Comparison of ENCODE assay signal across 22 cellular contexts in the genomic region with DNA sequence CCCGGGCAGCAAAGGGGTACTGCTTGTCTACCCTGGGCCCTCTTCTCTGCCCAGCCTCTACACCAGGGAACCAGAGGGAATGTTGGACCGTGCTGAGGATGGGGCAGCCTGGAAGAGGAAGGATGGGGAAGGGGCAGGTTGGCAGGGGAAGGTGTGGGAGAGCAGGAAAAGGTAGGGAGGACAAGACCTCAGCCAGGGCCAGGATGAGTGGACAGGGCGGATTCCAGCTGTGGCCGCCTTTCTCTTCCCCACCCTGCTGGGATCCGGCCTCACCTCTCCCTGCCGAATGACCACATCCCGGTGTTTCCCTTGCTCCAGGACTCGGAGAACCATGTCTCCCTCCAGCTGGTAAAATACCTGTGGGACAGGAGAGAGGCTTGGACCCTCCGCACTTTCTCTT. TPM values are rescaled to one million over a fixed set of nuclear protein-coding genes. Genes with fewer than 3 reads are reported as not detected.
A peak's percentile ranks its signal among the peaks of the same experiment; 100 is the strongest.
DNase-seq lines count a peak whose midpoint lies in the region; ATAC-seq, FAIRE-seq and TF ChIP-seq lines count a peak whose summit lies in the region.
"Had no signal": no experiment of that assay in that cellular context is flagged by ENCODE, and none has a peak within 500 bp of the region (broad histone marks: within the 10 kb centered on the region; RNA-seq: fewer than 3 reads in every experiment).

No MANE protein-coding gene starts in this region.

- POLR2A ChIA-PET in HepG2 (lab: Yijun Ruan, JAX) (interaction anchor here (1.5 kb wide), 1 partner anchor 10 kb away, joined by 18 read pairs; the partner anchor contains the start of gene HAAO), A673 (lab: Charles Lee; ENCODE audit: low non-redundant PET) (no interaction called here)

- H3K4me2 ChIP-seq in HepG2 (ENCODE audit: low read depth, low read length) = no peak overlapping the region
- H3K4me2 ChIP-seq in neuronal stem cell (ENCODE audit: insufficient read depth, low read length, poor library complexity, severe bottlenecking) = no peak overlapping the region
- H3K4me2 ChIP-seq: A549 had no signal

- H3K14ac ChIP-seq in neuronal stem cell (ENCODE audit: low read length) = no peak overlapping the region

- H3K9me3 ChIP-seq in HepG2 (ENCODE audit: low read length) = peaks cover 9% of the 10 kb centered on the region
- H3K9me3 ChIP-seq in right lobe of liver = no peaks in the 10 kb centered on the region
- H3K9me3 ChIP-seq in neuronal stem cell (replicated peaks in 1 of 2; ENCODE audit: control insufficient read depth in 2 of 2, insufficient read depth in 1 of 2, low read depth in 1 of 2, low read length in 2 of 2) = peaks cover 2 to 6% of the 10 kb centered on the region in 2 donors
- H3K9me3 ChIP-seq in A673 (ENCODE audit: low read depth, low read length, poor library complexity, severe bottlenecking) = no peaks in the 10 kb centered on the region

- no peaks in the 10 kb centered on the region for H3K79me1 ChIP-seq in neuronal stem cell (ENCODE audit: low read depth, low read length)

- H3K9me3 Mint-ChIP-seq in activated naive CD4-positive, alpha-beta T cell treated with anti-CD3 and anti-CD28 coated beads, Interleukin-2, amount 50 U/mL, for 72 hours = no peaks in the 10 kb centered on the region

- no peak overlapping the region for H3K27ac Mint-ChIP-seq in activated naive CD4-positive, alpha-beta T cell treated with anti-CD3 and anti-CD28 coated beads, Interleukin-2, amount 50 U/mL, for 72 hours
- H3K27ac Mint-ChIP-seq: CD4-positive, alpha-beta memory T cell; H9 had no signal

- TF ChIP-seq POLR2A in HepG2 (IDR thresholded peaks at IDR 0.05; ENCODE audit: insufficient read depth in 1 of 2, low read depth in 2 of 2, low read length in 2 of 2) (no peak), right lobe of liver (IDR thresholded peaks at IDR 0.05) (no peak)

- peak overlapping the region; percentile 27 for H2BK15ac ChIP-seq in neuronal stem cell (ENCODE audit: low read length)

- no peaks in the 10 kb centered on the region for H4K20me1 ChIP-seq in HepG2 (ENCODE audit: insufficient read depth, low read length)

- H2BK120ac ChIP-seq in neuronal stem cell (ENCODE audit: low read depth, low read length) = no peak overlapping the region

- H2BK5ac ChIP-seq in neuronal stem cell (ENCODE audit: low read length) = peak overlapping the region; percentile 18

- no peak overlapping the region for H3K23ac ChIP-seq in neuronal stem cell (ENCODE audit: low read depth, low read length, poor library complexity)

- H3K27me3 ChIP-seq in HepG2 (ENCODE audit: control insufficient read depth in 1 of 2, insufficient read depth in 2 of 2, low read length in 2 of 2) = no peaks in the 10 kb centered on the region
- no peaks in the 10 kb centered on the region for H3K27me3 ChIP-seq in right lobe of liver
- H3K27me3 ChIP-seq in neuronal stem cell (ENCODE audit: control insufficient read depth in 3 of 3, insufficient read depth in 3 of 3, low read depth in 1 of 3, low read length in 3 of 3) = no peaks in the 10 kb centered on the region
- no peaks in the 10 kb centered on the region for H3K27me3 ChIP-seq in A673 (replicated peaks; ENCODE audit: insufficient read depth, low read depth, low read length, poor library complexity)

- no peaks in the 10 kb centered on the region for H3K79me2 ChIP-seq in HepG2 (ENCODE audit: insufficient read depth, low read length)

- H3K36me3 ChIP-seq in HepG2 (replicated peaks in 1 of 2; ENCODE audit: control insufficient read depth in 1 of 2, insufficient read depth in 2 of 2, low read length in 2 of 2) (peaks cover 3 to 18% of the 10 kb centered on the region in 2 experiments), right lobe of liver (peaks cover 0 to 26% (median 0%) of the 10 kb centered on the region in 4 donors), neuronal stem cell (replicated peaks in 1 of 2; ENCODE audit: control insufficient read depth in 2 of 2, insufficient read depth in 2 of 2, low read length in 2 of 2) (no peaks in the 10 kb centered on the region), A673 (ENCODE audit: insufficient read depth, low read length, poor library complexity, severe bottlenecking) (no peaks in the 10 kb centered on the region)

- H3K4me1 ChIP-seq in HepG2 (ENCODE audit: insufficient read depth, low read length) = peaks cover 49% of the 10 kb centered on the region
- peaks cover 0 to 48% (median 20%) of the 10 kb centered on the region in 4 donors for H3K4me1 ChIP-seq in right lobe of liver
- peaks cover 7 to 10% of the 10 kb centered on the region in 2 donors for H3K4me1 ChIP-seq in neuronal stem cell (ENCODE audit: control insufficient read depth in 2 of 2, insufficient read depth in 1 of 2, low read depth in 1 of 2, low read length in 2 of 2)
- H3K4me1 ChIP-seq in A673 (ENCODE audit: insufficient read depth, low read length, poor library complexity, severe bottlenecking) = no peaks in the 10 kb centered on the region
- H3K4me1 ChIP-seq: A549 had no signal

- no peak for TF ChIP-seq RAD21 in HepG2 (CRISPR knock-in tag; IDR thresholded peaks at IDR 0.05)

- H3K9ac ChIP-seq in HepG2 (ENCODE audit: insufficient read depth, low read depth, low read length) = no peak overlapping the region
- no peak overlapping the region for H3K9ac ChIP-seq in neuronal stem cell (ENCODE audit: low read depth, low read length, poor library complexity)
- H3K9ac ChIP-seq: GM23248 had no signal

- WGBS in HepG2 (ENCODE audit: low lambda C conversion rate) = 95% methylated on average over 9 of the region's 9 CpGs
- WGBS in right lobe of liver (ENCODE audit: insufficient coverage, low coverage, low lambda C conversion rate, missing lambda C conversion rate) = 0% methylated on average over 1 of the region's 9 CpGs
- no CpG with 5 or more reads among the region's 9 CpGs for WGBS in neuronal stem cell (ENCODE audit: extremely low coverage in 2 of 2, insufficient read length in 2 of 2, insufficient replicate concordance in 1 of 2), 2 donors

- CTCF ChIA-PET in HepG2 (lab: Yijun Ruan, JAX; ENCODE audit: low intra/inter-chr PET ratio, low total read pairs) = no interaction called here
- CTCF ChIA-PET in A673 (lab: Charles Lee) = no interaction called here

- BruUV-seq in HepG2 (replicated peaks; lab: Mats Ljungman, UMichigan) (no TSS peak), A673 (replicated peaks; lab: Mats Ljungman, UMichigan) (no TSS peak)

- H3K4me3 ChIP-seq in HepG2 (replicated peaks in 1 of 3; ENCODE audit: insufficient read depth in 1 of 3, low read depth in 2 of 3, low read length in 3 of 3) (no peak overlapping the region), right lobe of liver (no peak overlapping the region), neuronal stem cell (ENCODE audit: low read length in 2 of 2) (no peak overlapping the region), A673 (ENCODE audit: low read depth, low read length, poor library complexity, severe bottlenecking) (no peak overlapping the region)
- H3K4me3 ChIP-seq: A549, GM23248 had no signal

- no peak for FAIRE-seq in HepG2 (lab: Jason Lieb, UNC)
- FAIRE-seq: A549, G401.6, GM12892, GM19239 had no signal

- intact Hi-C loops in HepG2 (cut with micrococcal nuclease; ENCODE audit: unreplicated experiment) (no loop called here), right lobe of liver (cut with DNase I) (no loop called here), A673 (cut with micrococcal nuclease; ENCODE audit: unreplicated experiment) (no loop called here)

- TF ChIP-seq CTCF in HepG2 (CRISPR knock-in tag; IDR thresholded peaks at IDR 0.05) = no peak
- TF ChIP-seq CTCF in right lobe of liver (IDR thresholded peaks at IDR 0.05) = no peak
- no peak for TF ChIP-seq CTCF in A673 (conservative IDR thresholded peaks at IDR 0.05; ENCODE audit: low read depth, low read length)

- no peak for ATAC-seq in HepG2
- no peak for ATAC-seq in right lobe of liver
- ATAC-seq in activated naive CD4-positive, alpha-beta T cell treated with anti-CD3 and anti-CD28 coated beads, Interleukin-2, amount 50 U/mL, for 72 hours = no peak
- ATAC-seq: A549, HCT116 had no signal

- peak overlapping the region; percentile 40 for H2AK5ac ChIP-seq in neuronal stem cell (ENCODE audit: low read depth, low read length)

- DNase-seq in HepG2 (ENCODE audit: low spot score) (no peak), right lobe of liver (no peak), islet precursor cell (peak; percentile 36), neuronal stem cell (ENCODE audit: low spot score) (no peak), A673 (ENCODE audit: low spot score) (no peak), mesenteric fat pad (ENCODE audit: low spot score) (no peak)
- no peak for DNase-seq in activated naive CD4-positive, alpha-beta T cell treated with anti-CD3 and anti-CD28 coated beads, Interleukin-2, amount 50 U/mL, for 72 hours (ENCODE audit: low spot score in 2 of 2)
- DNase-seq: 8988T; C1 segment of cervical spinal cord; CD4-positive, alpha-beta memory T cell; COR-L47; DMS153; DND-41; GM23248; H9 had no signal

- H4K91ac ChIP-seq in neuronal stem cell (ENCODE audit: low read depth, low read length, poor library complexity) = no peak overlapping the region

- in situ Hi-C loops in HepG2 (cut with HindIII; ENCODE audit: extremely low pct_ligation_motif_present, low pct_unique_long_range_greater_than_20kb) = no loop called here

- peaks cover 0 to 6% of the 10 kb centered on the region in 2 donors for H3K36me3 Mint-ChIP-seq in activated naive CD4-positive, alpha-beta T cell treated with anti-CD3 and anti-CD28 coated beads, Interleukin-2, amount 50 U/mL, for 72 hours

- H3K27ac ChIP-seq in HepG2 (ENCODE audit: extremely low read length, insufficient read depth, low read length) (no peak overlapping the region), right lobe of liver (peak overlapping the region in 1 of 3 donors; percentile 33), neuronal stem cell (replicated peaks; ENCODE audit: low read length) (no peak overlapping the region), A673 (ENCODE audit: low read depth, low read length, poor library complexity, severe bottlenecking) (no peak overlapping the region)
- H3K27ac ChIP-seq: A549, GM23248 had no signal

- no peak overlapping the region for H4K8ac ChIP-seq in neuronal stem cell (ENCODE audit: low read depth, low read length)

- no peak overlapping the region for H2AFZ ChIP-seq in HepG2 (ENCODE audit: low read length)
- H2AFZ ChIP-seq in neuronal stem cell (ENCODE audit: low read length) = no peak overlapping the region
- H2AFZ ChIP-seq: GM23248 had no signal

- no peak overlapping the region for H3K4ac ChIP-seq in neuronal stem cell (ENCODE audit: low read length)

- no peak overlapping the region for H3K18ac ChIP-seq in neuronal stem cell (ENCODE audit: low read length)

- TF ChIP-seq EP300 in HepG2 (IDR thresholded peaks at IDR 0.05; ENCODE audit: low read depth in 2 of 2, low read length in 2 of 2) (no peak), HepG2 (CRISPR knock-in tag; IDR thresholded peaks at IDR 0.05; ENCODE audit: borderline replicate concordance) (no peak)

- H2BK12ac ChIP-seq in neuronal stem cell (ENCODE audit: low read length) = no peak overlapping the region

RNA-seq across cellular contexts. Expression of gene HAAO, which starts 8.9 kb away (rescaled TPM):
- total RNA-seq in HepG2 (2016; rRNA removed; fragmentation: Illumina TruSeq; extraction: Trizol) = 34.1 and 42.7 TPM in 2 replicates
- total RNA-seq in HepG2 (2016; cell fraction: cytosol; rRNA removed; fragmentation: Illumina TruSeq; extraction: Trizol; ENCODE audit: low read depth) = 15.3 and 15.6 TPM in 2 replicates
- 29.0 and 39.0 TPM in 2 replicates for total RNA-seq in HepG2 (2016; cell fraction: insoluble cytoplasmic fraction; rRNA removed; fragmentation: Illumina TruSeq; extraction: Trizol)
- total RNA-seq in HepG2 (2016; cell fraction: membrane; rRNA removed; fragmentation: Illumina TruSeq; extraction: Trizol) = 16.2 and 18.8 TPM in 2 replicates
- total RNA-seq in HepG2 (2016; cell fraction: nucleus; rRNA removed; fragmentation: Illumina TruSeq; extraction: Trizol) = 32.7 and 34.7 TPM in 2 replicates
- 35.2 and 36.1 TPM in 2 replicates for polyA plus RNA-seq in HepG2 (2011; rRNA removed)
- polyA plus RNA-seq in HepG2 (2011; cell fraction: cytosol; rRNA removed) = 21.6 and 34.6 TPM in 2 replicates
- polyA plus RNA-seq in HepG2 (2011; cell fraction: nucleus; rRNA removed) = 105 and 120 TPM in 2 replicates
- 24.0 and 29.7 TPM in 2 replicates for polyA plus RNA-seq in HepG2 (2012)
- polyA plus RNA-seq in HepG2 (2016; cell fraction: cytosol; fragmentation: Illumina TruSeq; extraction: Trizol; ENCODE audit: low read depth) = 20.5 and 22.5 TPM in 2 replicates
- polyA plus RNA-seq in HepG2 (2016; cell fraction: insoluble cytoplasmic fraction; fragmentation: Illumina TruSeq; extraction: Trizol; ENCODE audit: low read depth) = 34.1 and 36.9 TPM in 2 replicates
- polyA plus RNA-seq in HepG2 (2016; cell fraction: membrane; fragmentation: Illumina TruSeq; extraction: Trizol; ENCODE audit: low read depth) = 23.2 and 26.6 TPM in 2 replicates
- polyA plus RNA-seq in HepG2 (2016; cell fraction: nucleus; fragmentation: Illumina TruSeq; extraction: Trizol; ENCODE audit: insufficient read depth, low read depth) = 70.0 and 73.3 TPM in 2 replicates
- polyA minus RNA-seq in HepG2 (2011; rRNA and poly(A)+ RNA removed; ENCODE audit: low replicate concordance) = 0.28 and 57.0 TPM in 2 replicates
- polyA minus RNA-seq in HepG2 (2011; cell fraction: cytosol; rRNA and poly(A)+ RNA removed) = 15.6 and 18.8 TPM in 2 replicates
- 34.4 and 36.6 TPM in 2 replicates for polyA minus RNA-seq in HepG2 (2011; cell fraction: nucleus; rRNA and poly(A)+ RNA removed)
- total RNA-seq in right lobe of liver = 100 to 1,000 TPM in 3 of 6 experiments, 10 to 100 TPM in 3; 60.7 to 187 (median 114) TPM
- 2.1 TPM for polyA plus RNA-seq in neuronal stem cell (2013, experiment 1 of 2)
- 2.5 TPM for polyA plus RNA-seq in neuronal stem cell (2013, experiment 2 of 2)
- 1 to 10 TPM; 1.4 to 3.1 TPM for total RNA-seq in activated naive CD4-positive, alpha-beta T cell treated with anti-CD3 and anti-CD28 coated beads, Interleukin-2, amount 50 U/mL, for 72 hours
- total RNA-seq in A673 (2021) = 2.4 and 3.6 TPM in 2 replicates
- 2.8 TPM for total RNA-seq in mesenteric fat pad
- total RNA-seq: GM23248, H4 had no signal
- polyA plus RNA-seq: A549 had no signal

RNA-seq across cellular contexts. Expression of gene OXER1, which starts 19.6 kb away (rescaled TPM):
- total RNA-seq in HepG2 (2016; rRNA removed; fragmentation: Illumina TruSeq; extraction: Trizol) = 6.5 and 8.0 TPM in 2 replicates
- total RNA-seq in HepG2 (2016; cell fraction: cytosol; rRNA removed; fragmentation: Illumina TruSeq; extraction: Trizol; ENCODE audit: low read depth) = 0.40 and 0.97 TPM in 2 replicates
- total RNA-seq in HepG2 (2016; cell fraction: insoluble cytoplasmic fraction; rRNA removed; fragmentation: Illumina TruSeq; extraction: Trizol) = 5.2 and 7.1 TPM in 2 replicates
- total RNA-seq in HepG2 (2016; cell fraction: membrane; rRNA removed; fragmentation: Illumina TruSeq; extraction: Trizol) = 2.6 TPM in 2 replicates
- 6.6 and 6.8 TPM in 2 replicates for total RNA-seq in HepG2 (2016; cell fraction: nucleus; rRNA removed; fragmentation: Illumina TruSeq; extraction: Trizol)
- 9.0 and 11.3 TPM in 2 replicates for polyA plus RNA-seq in HepG2 (2011; rRNA removed)
- polyA plus RNA-seq in HepG2 (2011; cell fraction: cytosol; rRNA removed) = 4.6 and 5.3 TPM in 2 replicates
- 50.2 and 58.5 TPM in 2 replicates for polyA plus RNA-seq in HepG2 (2011; cell fraction: nucleus; rRNA removed)
- polyA plus RNA-seq in HepG2 (2012) = 7.4 and 10.0 TPM in 2 replicates
- polyA plus RNA-seq in HepG2 (2016; cell fraction: cytosol; fragmentation: Illumina TruSeq; extraction: Trizol; ENCODE audit: low read depth) = 0.54 and 0.68 TPM in 2 replicates
- polyA plus RNA-seq in HepG2 (2016; cell fraction: insoluble cytoplasmic fraction; fragmentation: Illumina TruSeq; extraction: Trizol; ENCODE audit: low read depth) = 6.9 and 8.9 TPM in 2 replicates
- 1.8 and 2.0 TPM in 2 replicates for polyA plus RNA-seq in HepG2 (2016; cell fraction: membrane; fragmentation: Illumina TruSeq; extraction: Trizol; ENCODE audit: low read depth)
- polyA plus RNA-seq in HepG2 (2016; cell fraction: nucleus; fragmentation: Illumina TruSeq; extraction: Trizol; ENCODE audit: insufficient read depth, low read depth) = 29.7 and 30.8 TPM in 2 replicates
- polyA minus RNA-seq in HepG2 (2011; rRNA and poly(A)+ RNA removed; ENCODE audit: low replicate concordance) = 18.1 TPM in 1 of 2 replicates, not detected in the other
- polyA minus RNA-seq in HepG2 (2011; cell fraction: cytosol; rRNA and poly(A)+ RNA removed) = 4.5 and 5.7 TPM in 2 replicates
- 7.3 and 8.8 TPM in 2 replicates for polyA minus RNA-seq in HepG2 (2011; cell fraction: nucleus; rRNA and poly(A)+ RNA removed)
- total RNA-seq in right lobe of liver = 10 to 100 TPM in 3 of 6 experiments, 1 to 10 TPM in 3; 5.3 to 29.4 (median 10.7) TPM
- polyA plus RNA-seq in neuronal stem cell (2013, experiment 1 of 2) = 1.2 TPM
- 0.97 TPM for polyA plus RNA-seq in neuronal stem cell (2013, experiment 2 of 2)
- under 1 TPM; 0.25 to 0.54 TPM for total RNA-seq in activated naive CD4-positive, alpha-beta T cell treated with anti-CD3 and anti-CD28 coated beads, Interleukin-2, amount 50 U/mL, for 72 hours
- total RNA-seq in A673 (2021) = 0.46 and 0.90 TPM in 2 replicates
- total RNA-seq in mesenteric fat pad = 0.84 TPM
- total RNA-seq: CD4-positive, alpha-beta memory T cell; GM23248; H4 had no signal
- polyA plus RNA-seq: A549; BJ; CD4-positive, alpha-beta memory T cell; GM23248 had no signal
